ENCODE assay signal across 13 cellular contexts in the genomic region with DNA sequence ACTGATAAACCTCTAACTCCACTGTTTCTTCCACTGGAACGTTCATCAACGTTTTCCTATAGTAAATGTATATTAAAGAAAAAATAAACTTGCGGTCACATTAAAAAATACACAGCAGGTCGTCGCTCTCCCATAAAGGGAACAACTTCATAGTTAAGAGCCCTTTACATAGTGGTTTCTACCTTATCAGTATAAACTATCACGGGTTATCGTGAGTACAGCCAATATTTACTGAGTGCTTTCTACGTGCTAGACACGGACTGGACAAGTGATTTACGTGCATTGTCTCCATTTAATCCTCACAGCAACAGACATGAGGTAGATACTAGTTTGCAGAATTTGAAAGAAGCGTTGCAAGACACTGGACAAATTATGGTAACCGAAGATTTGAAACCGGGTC. TPM values are rescaled to one million over a fixed set of nuclear protein-coding genes. Genes with fewer than 3 reads are reported as not detected.
DNase-seq lines count a peak whose midpoint lies in the region; ATAC-seq and TF ChIP-seq lines count a peak whose summit lies in the region.
"Had no signal": no experiment of that assay in that cellular context is flagged by ENCODE, and none has a peak within 500 bp of the region (broad histone marks: within the 10 kb centered on the region; RNA-seq: fewer than 3 reads in every experiment).

No MANE protein-coding gene starts in this region.

- no peaks in the 10 kb centered on the region for H3K27me3 Mint-ChIP-seq in Calu3 (ENCODE audit: unreplicated experiment)
- H3K27me3 Mint-ChIP-seq in activated CD8-positive, alpha-beta T cell treated with anti-CD3 and anti-CD28 coated beads, Interleukin-2, amount 10 ng/mL, durations not matched to agents 7 days and 5 days (ENCODE audit: low read depth), result no peaks in the 10 kb centered on the region
- no peaks in the 10 kb centered on the region for H3K27me3 Mint-ChIP-seq in naive thymus-derived CD4-positive, alpha-beta T cell
- no peaks in the 10 kb centered on the region for H3K27me3 Mint-ChIP-seq in stimulated activated naive B cell treated with anti-CD40 and anti-IgM and Interleukin-4, amounts not matched to agents 10 μg/mL and 1 μg/mL and 100 μg/mL, for 72 hours

- no peak for TF ChIP-seq CTCF in Calu3 (IDR thresholded peaks at IDR 0.05; ENCODE audit: unreplicated experiment)
- no peak for TF ChIP-seq CTCF in left ventricle myocardium inferior (IDR thresholded peaks at IDR 0.05; ENCODE audit: borderline replicate concordance)

- CTCF ChIA-PET in Calu3 (lab: Charles Lee), result no interaction called here
- CTCF ChIA-PET in activated CD8-positive, alpha-beta T cell treated with anti-CD3 and anti-CD28 coated beads, Interleukin-2, amount 10 ng/mL, durations not matched to agents 7 days and 5 days (lab: Charles Lee), result interaction anchor here (2.6 kb wide), 1 partner anchor 18 kb away, joined by 10 read pairs; no protein-coding TSS in a partner anchor
- CTCF ChIA-PET in naive thymus-derived CD4-positive, alpha-beta T cell (lab: Charles Lee), result no interaction called here

- no peaks in the 10 kb centered on the region for H3K4me1 Mint-ChIP-seq in Calu3 (ENCODE audit: low read depth, unreplicated experiment)
- H3K4me1 Mint-ChIP-seq in activated CD8-positive, alpha-beta T cell treated with anti-CD3 and anti-CD28 coated beads, Interleukin-2, amount 10 ng/mL, durations not matched to agents 7 days and 5 days (ENCODE audit: low read depth), result peaks cover 27% of the 10 kb centered on the region
- H3K4me1 Mint-ChIP-seq in naive thymus-derived CD4-positive, alpha-beta T cell, result peaks cover 19 to 42% (median 35%) of the 10 kb centered on the region in 7 donors
- H3K4me1 Mint-ChIP-seq in stimulated activated naive B cell treated with anti-CD40 and anti-IgM and Interleukin-4, amounts not matched to agents 10 μg/mL and 1 μg/mL and 100 μg/mL, for 72 hours, result peaks cover 5 to 35% of the 10 kb centered on the region in 2 donors

- POLR2A ChIA-PET in activated CD8-positive, alpha-beta T cell treated with anti-CD3 and anti-CD28 coated beads, Interleukin-2, amount 10 ng/mL, durations not matched to agents 7 days and 5 days (lab: Charles Lee), result no interaction called here
- POLR2A ChIA-PET in naive thymus-derived CD4-positive, alpha-beta T cell (lab: Charles Lee), result interaction anchor here (1.0 to 2.8 kb wide), 5 partner anchors 10 to 127 kb away, joined by 3 to 54 read pairs (median 34); a partner anchor contains a TSS

- DNase-seq in DMS153 (lab: John Stamatoyannopoulos, UW) (peak; percentile 0), DMS153 treated with DMSO at 0.1 percent for 48 hours (lab: John Stamatoyannopoulos, UW; ENCODE audit: unreplicated experiment) (no peak), Calu3 (no peak), left ventricle myocardium inferior (no peak)
- no peak for DNase-seq in activated CD8-positive, alpha-beta T cell treated with anti-CD3 and anti-CD28 coated beads, Interleukin-2, amount 10 ng/mL, durations not matched to agents 7 days and 5 days
- DNase-seq in naive thymus-derived CD4-positive, alpha-beta T cell, result no peak
- DNase-seq in stimulated activated naive B cell treated with anti-CD40 and anti-IgM and Interleukin-4, amounts not matched to agents 10 μg/mL and 1 μg/mL and 100 μg/mL, for 72 hours, result no peak
- DNase-seq: GF-D8, midbrain, NCI-H1417 treated with DMSO at 0.1 percent for 48 hours, SJCRH30, spleen had no signal

- H3K4me3 ChIP-seq in naive thymus-derived CD4-positive, alpha-beta T cell (ENCODE audit: low read length), result no peak overlapping the region
- no peak overlapping the region for H3K4me3 ChIP-seq in left ventricle myocardium inferior

- no peaks in the 10 kb centered on the region for H3K9me3 ChIP-seq in naive thymus-derived CD4-positive, alpha-beta T cell (ENCODE audit: control insufficient read depth in 2 of 3, low read length in 3 of 3)
- H3K9me3 ChIP-seq in left ventricle myocardium inferior (replicated peaks), result no peaks in the 10 kb centered on the region

- peak overlapping the region; percentile 50 for H3K27ac Mint-ChIP-seq in Calu3 (ENCODE audit: unreplicated experiment)
- H3K27ac Mint-ChIP-seq in activated CD8-positive, alpha-beta T cell treated with anti-CD3 and anti-CD28 coated beads, Interleukin-2, amount 10 ng/mL, durations not matched to agents 7 days and 5 days, result peak overlapping the region; percentile 8
- H3K27ac Mint-ChIP-seq in naive thymus-derived CD4-positive, alpha-beta T cell, result peak overlapping the region; percentile 68 to 94 (median 85)
- no peak overlapping the region for H3K27ac Mint-ChIP-seq in stimulated activated naive B cell treated with anti-CD40 and anti-IgM and Interleukin-4, amounts not matched to agents 10 μg/mL and 1 μg/mL and 100 μg/mL, for 72 hours

- H3K36me3 Mint-ChIP-seq in Calu3 (ENCODE audit: insufficient read depth, unreplicated experiment), result peaks cover 31% of the 10 kb centered on the region
- H3K36me3 Mint-ChIP-seq in activated CD8-positive, alpha-beta T cell treated with anti-CD3 and anti-CD28 coated beads, Interleukin-2, amount 10 ng/mL, durations not matched to agents 7 days and 5 days (ENCODE audit: low read depth), result peaks cover 50% of the 10 kb centered on the region
- peaks cover 0 to 35% (median 18%) of the 10 kb centered on the region in 5 donors for H3K36me3 Mint-ChIP-seq in naive thymus-derived CD4-positive, alpha-beta T cell
- H3K36me3 Mint-ChIP-seq in stimulated activated naive B cell treated with anti-CD40 and anti-IgM and Interleukin-4, amounts not matched to agents 10 μg/mL and 1 μg/mL and 100 μg/mL, for 72 hours, result peaks cover 20 to 29% of the 10 kb centered on the region in 2 donors

- intact Hi-C loops in Calu3 (cut with micrococcal nuclease; ENCODE audit: unreplicated experiment), result no loop called here
- intact Hi-C loops in naive thymus-derived CD4-positive, alpha-beta T cell (cut with micrococcal nuclease), result loop anchor here (5.0 kb wide), 5 partner anchors 43 to 1073 kb away; a partner anchor contains a TSS
- intact Hi-C loops in left ventricle myocardium inferior (cut with micrococcal nuclease), result no loop called here

- H3K27ac ChIP-seq in naive thymus-derived CD4-positive, alpha-beta T cell (ENCODE audit: low read depth, low read length), result no peak overlapping the region
- no peak overlapping the region for H3K27ac ChIP-seq in left ventricle myocardium inferior (replicated peaks)

- H3K4me3 Mint-ChIP-seq in Calu3 (ENCODE audit: low read depth, unreplicated experiment), result no peak overlapping the region
- peak overlapping the region; percentile 28 for H3K4me3 Mint-ChIP-seq in activated CD8-positive, alpha-beta T cell treated with anti-CD3 and anti-CD28 coated beads, Interleukin-2, amount 10 ng/mL, durations not matched to agents 7 days and 5 days
- peak overlapping the region; percentile 32 to 98 (median 70) for H3K4me3 Mint-ChIP-seq in naive thymus-derived CD4-positive, alpha-beta T cell
- H3K4me3 Mint-ChIP-seq in stimulated activated naive B cell treated with anti-CD40 and anti-IgM and Interleukin-4, amounts not matched to agents 10 μg/mL and 1 μg/mL and 100 μg/mL, for 72 hours, result no peak overlapping the region

- no peaks in the 10 kb centered on the region for H3K9me3 Mint-ChIP-seq in Calu3 (ENCODE audit: low read depth, unreplicated experiment)
- peaks cover 30% of the 10 kb centered on the region for H3K9me3 Mint-ChIP-seq in activated CD8-positive, alpha-beta T cell treated with anti-CD3 and anti-CD28 coated beads, Interleukin-2, amount 10 ng/mL, durations not matched to agents 7 days and 5 days (ENCODE audit: insufficient read depth)
- H3K9me3 Mint-ChIP-seq in naive thymus-derived CD4-positive, alpha-beta T cell, result peaks cover 0 to 11% (median 0%) of the 10 kb centered on the region in 11 donors
- peaks cover 1 to 3% of the 10 kb centered on the region in 2 donors for H3K9me3 Mint-ChIP-seq in stimulated activated naive B cell treated with anti-CD40 and anti-IgM and Interleukin-4, amounts not matched to agents 10 μg/mL and 1 μg/mL and 100 μg/mL, for 72 hours

- peaks cover 0 to 7% (median 0%) of the 10 kb centered on the region in 3 experiments for H3K36me3 ChIP-seq in naive thymus-derived CD4-positive, alpha-beta T cell (ENCODE audit: control insufficient read depth in 2 of 3, insufficient read depth in 3 of 3, low read length in 3 of 3)
- H3K36me3 ChIP-seq in left ventricle myocardium inferior, result no peaks in the 10 kb centered on the region

- H3K4me1 ChIP-seq in naive thymus-derived CD4-positive, alpha-beta T cell (ENCODE audit: control insufficient read depth in 2 of 2, insufficient read depth in 2 of 2, low read length in 2 of 2), result peaks cover 28 to 29% of the 10 kb centered on the region in 2 donors
- peaks cover 39% of the 10 kb centered on the region for H3K4me1 ChIP-seq in left ventricle myocardium inferior
- H3K4me1 ChIP-seq: SJCRH30 had no signal

- BruUV-seq in Calu3 (replicated peaks; lab: Mats Ljungman, UMichigan), result no TSS peak

- no peak for ATAC-seq in activated CD8-positive, alpha-beta T cell treated with anti-CD3 and anti-CD28 coated beads, Interleukin-2, amount 10 ng/mL, durations not matched to agents 7 days and 5 days
- no peak for ATAC-seq in naive thymus-derived CD4-positive, alpha-beta T cell
- ATAC-seq in GM18867 (IDR thresholded peaks at IDR 0.05; ENCODE audit: unreplicated experiment), result no peak
- no peak for ATAC-seq in stimulated activated naive B cell treated with anti-CD40 and anti-IgM and Interleukin-4, amounts not matched to agents 10 μg/mL and 1 μg/mL and 100 μg/mL, for 72 hours (replicated peaks)

- H3K27me3 ChIP-seq in naive thymus-derived CD4-positive, alpha-beta T cell (ENCODE audit: control insufficient read depth in 2 of 2, insufficient read depth in 2 of 2, low read length in 2 of 2), result no peaks in the 10 kb centered on the region
- H3K27me3 ChIP-seq in left ventricle myocardium inferior (ENCODE audit: low read depth), result no peaks in the 10 kb centered on the region
- H3K27me3 ChIP-seq: SJCRH30, spleen had no signal

RNA-seq across cellular contexts. Expression of a gene that starts 1.0 kb away (rescaled TPM):
- total RNA-seq in Calu3 (2022) (56.4 and 56.8 TPM in 2 replicates), left ventricle myocardium inferior (25.8 TPM)
- 10 to 100 TPM; 60.5 to 61.8 TPM for total RNA-seq in activated CD8-positive, alpha-beta T cell treated with anti-CD3 and anti-CD28 coated beads, Interleukin-2, amount 10 ng/mL, durations not matched to agents 7 days and 5 days
- 100 to 1,000 TPM in 1 of 5 experiments, 10 to 100 TPM in 4; 61.8 to 113 (median 75.2) TPM for total RNA-seq in naive thymus-derived CD4-positive, alpha-beta T cell
- 10 to 100 TPM; 24.5 to 26.7 TPM for polyA plus RNA-seq in naive thymus-derived CD4-positive, alpha-beta T cell

Comparison
In these comparisons a context has a peak if more than half of its experiments do, and no peak if none do; other contexts are left out.
1. H3K4me3 Mint-ChIP-seq: peak in activated CD8-positive, alpha-beta T cell treated with anti-CD3 and anti-CD28 coated beads, Interleukin-2, amount 10 ng/mL, durations not matched to agents 7 days and 5 days (single experiment) and naive thymus-derived CD4-positive, alpha-beta T cell (10 of 10); none in Calu3 (single experiment) and stimulated activated naive B cell treated with anti-CD40 and anti-IgM and Interleukin-4, amounts not matched to agents 10 μg/mL and 1 μg/mL and 100 μg/mL, for 72 hours (0 of 2).
2. intact Hi-C loops: an anchor here in naive thymus-derived CD4-positive, alpha-beta T cell (5.0 kb wide); none called in Calu3 and left ventricle myocardium inferior.